Comparison of ENCODE assay signal across 8 cellular contexts in genomic region chr5:134845852-134846640, GRCh38. TPM values are rescaled to one million over a fixed set of nuclear protein-coding genes. Genes with fewer than 3 reads are reported as not detected.
DNase-seq lines count a peak whose midpoint lies in the region; ATAC-seq and TF ChIP-seq lines count a peak whose summit lies in the region.

Gene C5orf24 (plus strand): TSS chr5:134845968. CDS start chr5:134854901, 8,933 bp downstream.

- DNase-seq in AML-193 (lab: John Stamatoyannopoulos, UW) (peak; percentile 84 to 86), NCI-H446 treated with DMSO at 0.1 percent for 48 hours (lab: John Stamatoyannopoulos, UW) (peak; percentile 87), chondrocyte (ENCODE audit: low spot score) (peak; percentile 97), kidney epithelial cell (ENCODE audit: low read depth) (peak; percentile 77)
- peak; percentile 96 for DNase-seq in activated CD4-positive, alpha-beta T cell treated with anti-CD3 and anti-CD28 coated beads for 36 hours
- peak; percentile 95 for DNase-seq in stimulated activated CD4-positive, alpha-beta T cell treated with anti-CD3 and anti-CD28 coated beads, Interleukin-15, amount 100 ng/mL, for 24 hours

- peak within 1 kb of the TSS; percentile 97 for H3K27ac Mint-ChIP-seq in activated CD4-positive, alpha-beta T cell treated with anti-CD3 and anti-CD28 coated beads for 36 hours
- peak within 1 kb of the TSS; percentile 98 for H3K27ac Mint-ChIP-seq in chondrocyte (ENCODE audit: unreplicated experiment)

- H3K27me3 Mint-ChIP-seq in activated CD4-positive, alpha-beta T cell treated with anti-CD3 and anti-CD28 coated beads for 36 hours: no peaks in the 10 kb centered on the region
- H3K27me3 Mint-ChIP-seq in chondrocyte (ENCODE audit: low read depth): no peaks in the 10 kb centered on the region

- H3K36me3 Mint-ChIP-seq in activated CD4-positive, alpha-beta T cell treated with anti-CD3 and anti-CD28 coated beads for 36 hours (ENCODE audit: low read depth): peaks cover 33% of the 10 kb centered on the region
- H3K36me3 Mint-ChIP-seq in chondrocyte (ENCODE audit: low read depth): peaks cover 5% of the 10 kb centered on the region

- POLR2A ChIA-PET in activated CD4-positive, alpha-beta T cell treated with anti-CD3 and anti-CD28 coated beads for 36 hours (lab: Charles Lee): interaction anchor here (0.5 to 1.3 kb wide), 9 partner anchors 13 to 108 kb away, joined by 3 to 13 read pairs (median 4); partner anchors contain the start of genes CAMLG, DDX46, PCBD2 and TXNDC15

- ATAC-seq in GM19043 (IDR thresholded peaks at IDR 0.05; ENCODE audit: low read depth, unreplicated experiment) (peak; percentile 94), HG03354 (IDR thresholded peaks at IDR 0.05; ENCODE audit: poor library complexity, severe bottlenecking, unreplicated experiment) (peak; percentile 94)
- peak; percentile 95 for ATAC-seq in activated CD4-positive, alpha-beta T cell treated with anti-CD3 and anti-CD28 coated beads for 36 hours

- peak within 1 kb of the TSS; percentile 95 for H3K4me3 Mint-ChIP-seq in activated CD4-positive, alpha-beta T cell treated with anti-CD3 and anti-CD28 coated beads for 36 hours
- H3K4me3 Mint-ChIP-seq in chondrocyte (ENCODE audit: unreplicated experiment): peak within 1 kb of the TSS; percentile 81

- no peaks in the 10 kb centered on the region for H3K36me3 ChIP-seq in kidney epithelial cell (ENCODE audit: control insufficient read depth, insufficient read depth, low read length)

- peaks cover 29% of the 10 kb centered on the region for H3K4me1 Mint-ChIP-seq in activated CD4-positive, alpha-beta T cell treated with anti-CD3 and anti-CD28 coated beads for 36 hours
- peaks cover 53% of the 10 kb centered on the region for H3K4me1 Mint-ChIP-seq in chondrocyte (ENCODE audit: low read depth)

- H3K27me3 ChIP-seq in kidney epithelial cell (ENCODE audit: control insufficient read depth, insufficient read depth, low read length): no peaks in the 10 kb centered on the region

- CTCF ChIA-PET in activated CD4-positive, alpha-beta T cell treated with anti-CD3 and anti-CD28 coated beads for 36 hours (lab: Charles Lee): interaction anchor here (1.0 to 3.5 kb wide), 8 partner anchors 9 to 108 kb away, joined by 3 to 12 read pairs (median 4); partner anchors contain the start of genes CAMLG and PCBD2

- TF ChIP-seq CTCF in chondrocyte (IDR thresholded peaks at IDR 0.05): no peak
- no peak for TF ChIP-seq CTCF in kidney epithelial cell (IDR thresholded peaks at IDR 0.05; ENCODE audit: insufficient read depth, low read length, poor library complexity, severe bottlenecking)

- peak within 1 kb of the TSS; percentile 91 for H3K4me3 ChIP-seq in kidney epithelial cell (ENCODE audit: low read depth, low read length)

- intact Hi-C loops in activated CD4-positive, alpha-beta T cell treated with anti-CD3 and anti-CD28 coated beads for 36 hours (cut with DNase I, micrococcal nuclease): loop anchor here (1.0 to 5.0 kb wide), 9 partner anchors 28 to 619 kb away; partner anchors contain the start of genes CAMLG (in 2 of the 2), DDX46 (in 2 of the 2), PCBD2 (in 2 of the 2) and TXNDC15 (in 2 of the 2)

- H3K9me3 Mint-ChIP-seq in activated CD4-positive, alpha-beta T cell treated with anti-CD3 and anti-CD28 coated beads for 36 hours (ENCODE audit: low read depth): no peaks in the 10 kb centered on the region
- H3K9me3 Mint-ChIP-seq in chondrocyte (ENCODE audit: low read depth): no peaks in the 10 kb centered on the region

RNA-seq across cellular contexts. Expression of gene C5orf24, which starts in this region (rescaled TPM):
- total RNA-seq in activated CD4-positive, alpha-beta T cell treated with anti-CD3 and anti-CD28 coated beads for 36 hours: 10 to 100 TPM; 24.5 to 24.9 TPM
- total RNA-seq in chondrocyte (98.7 to 121 TPM (median 109 TPM) in 3 replicates), kidney epithelial cell (64.1 and 65.1 TPM in 2 replicates)

Comparison
In these comparisons a context has a peak if more than half of its experiments do, and no peak if none do; other contexts are left out.
1. Peak in every context shown above with its lines: DNase-seq, ATAC-seq and H3K4me3 ChIP-seq.